ENCODE assay signal across 12 cellular contexts in genomic region chr2:224221455-224221913, GRCh38.
A peak's percentile ranks its signal among the peaks of the same experiment; 100 is the strongest.
DNase-seq lines count a peak whose midpoint lies in the region; ATAC-seq, FAIRE-seq and TF ChIP-seq lines count a peak whose summit lies in the region.
"Had no signal": no experiment of that assay in that cellular context is flagged by ENCODE, and none has a peak within 500 bp of the region (broad histone marks: within the 10 kb centered on the region; RNA-seq: fewer than 3 reads in every experiment).

No MANE protein-coding gene starts in this region.

- DNase-seq in HFFc6: peak; percentile 98
- peak; percentile 96 for DNase-seq in astrocyte (ENCODE audit: low read depth)
- DNase-seq in hepatocyte (ENCODE audit: low spot score): peak; percentile 37
- DNase-seq in smooth muscle cell of the brain vasculature (ENCODE audit: low read depth, low spot score): peak; percentile 54
- no peak for DNase-seq in naive thymus-derived CD8-positive, alpha-beta T cell
- DNase-seq in cerebellar nuclear complex (lab: John Stamatoyannopoulos, UW): no peak
- no peak for DNase-seq in KBM-7
- DNase-seq: activated CD4-positive, alpha-beta T cell treated with anti-CD3 and anti-CD28 coated beads for 4 hours; immature natural killer cell; sigmoid colon had no signal

- H3K4me3 ChIP-seq in astrocyte (ENCODE audit: insufficient read depth, low read depth, low read length) (no peak overlapping the region), hepatocyte (no peak overlapping the region)
- H3K4me3 ChIP-seq: sigmoid colon had no signal

- POLR2A ChIA-PET in naive thymus-derived CD8-positive, alpha-beta T cell (lab: Charles Lee): no interaction called here

- peaks cover 1% of the 10 kb centered on the region for H3K27me3 Mint-ChIP-seq in HFFc6 (ENCODE audit: insufficient read depth)
- H3K27me3 Mint-ChIP-seq in astrocyte (ENCODE audit: low read depth, unreplicated experiment): no peaks in the 10 kb centered on the region
- H3K27me3 Mint-ChIP-seq in naive thymus-derived CD8-positive, alpha-beta T cell: peaks cover 0 to 32% (median 15%) of the 10 kb centered on the region in 5 donors

- H3K4me3 Mint-ChIP-seq in HFFc6 (peak overlapping the region; percentile 64), astrocyte (ENCODE audit: unreplicated experiment) (peak overlapping the region; percentile 8)
- H3K4me3 Mint-ChIP-seq in naive thymus-derived CD8-positive, alpha-beta T cell: no peak overlapping the region
- H3K4me3 Mint-ChIP-seq: IgD-negative memory B cell, immature natural killer cell had no signal

- H2AFZ ChIP-seq in astrocyte (ENCODE audit: low read depth, low read length): peak overlapping the region; percentile 44
- H2AFZ ChIP-seq in hepatocyte: no peak overlapping the region

- H3K36me3 ChIP-seq in astrocyte (ENCODE audit: insufficient read depth, low read length): no peaks in the 10 kb centered on the region
- H3K36me3 ChIP-seq in hepatocyte (replicated peaks; ENCODE audit: insufficient read depth, low read depth): no peaks in the 10 kb centered on the region
- H3K36me3 ChIP-seq: sigmoid colon had no signal

- peaks cover 59% of the 10 kb centered on the region for H3K4me1 Mint-ChIP-seq in HFFc6 (ENCODE audit: low read depth)
- H3K4me1 Mint-ChIP-seq in astrocyte (ENCODE audit: low read depth, unreplicated experiment): peaks cover 30% of the 10 kb centered on the region
- no peaks in the 10 kb centered on the region for H3K4me1 Mint-ChIP-seq in naive thymus-derived CD8-positive, alpha-beta T cell
- H3K4me1 Mint-ChIP-seq: immature natural killer cell had no signal

- H3K36me3 Mint-ChIP-seq in HFFc6 (ENCODE audit: low read depth): peaks cover 25% of the 10 kb centered on the region
- peaks cover 2% of the 10 kb centered on the region for H3K36me3 Mint-ChIP-seq in astrocyte (ENCODE audit: low read depth, unreplicated experiment)
- H3K36me3 Mint-ChIP-seq in naive thymus-derived CD8-positive, alpha-beta T cell: peaks cover 0 to 2% (median 0%) of the 10 kb centered on the region in 3 donors
- H3K36me3 Mint-ChIP-seq: immature natural killer cell had no signal

- no peaks in the 10 kb centered on the region for H3K27me3 ChIP-seq in astrocyte (ENCODE audit: insufficient read depth, low read length)
- H3K27me3 ChIP-seq in hepatocyte: no peaks in the 10 kb centered on the region
- H3K27me3 ChIP-seq: sigmoid colon had no signal

- H3K9me3 ChIP-seq in astrocyte (ENCODE audit: insufficient read depth, low read depth, low read length) (peaks cover 5% of the 10 kb centered on the region), hepatocyte (ENCODE audit: low read depth) (no peaks in the 10 kb centered on the region)
- H3K9me3 ChIP-seq: sigmoid colon had no signal

- H3K79me2 ChIP-seq in astrocyte (ENCODE audit: insufficient read depth, low read length): no peaks in the 10 kb centered on the region
- no peaks in the 10 kb centered on the region for H3K79me2 ChIP-seq in hepatocyte

- H3K9ac ChIP-seq in astrocyte (ENCODE audit: low read length): peak overlapping the region; percentile 8

- H3K27ac Mint-ChIP-seq in HFFc6: peak overlapping the region; percentile 98
- peak overlapping the region; percentile 98 for H3K27ac Mint-ChIP-seq in astrocyte (ENCODE audit: unreplicated experiment)
- H3K27ac Mint-ChIP-seq in naive thymus-derived CD8-positive, alpha-beta T cell: no peak overlapping the region
- H3K27ac Mint-ChIP-seq: IgD-negative memory B cell, immature natural killer cell had no signal

- H3K9me3 Mint-ChIP-seq in HFFc6: peaks cover 30% of the 10 kb centered on the region
- no peaks in the 10 kb centered on the region for H3K9me3 Mint-ChIP-seq in astrocyte (ENCODE audit: unreplicated experiment)
- no peaks in the 10 kb centered on the region for H3K9me3 Mint-ChIP-seq in naive thymus-derived CD8-positive, alpha-beta T cell
- H3K9me3 Mint-ChIP-seq: immature natural killer cell had no signal

- H4K20me1 ChIP-seq in astrocyte (ENCODE audit: insufficient read depth, low read length): no peaks in the 10 kb centered on the region
- H4K20me1 ChIP-seq in hepatocyte (ENCODE audit: insufficient read depth, poor library complexity, severe bottlenecking): no peaks in the 10 kb centered on the region

- H3K4me2 ChIP-seq in astrocyte (ENCODE audit: low read length) (peak overlapping the region; percentile 53), hepatocyte (no peak overlapping the region)

- H3K27ac ChIP-seq in astrocyte (ENCODE audit: low read depth, low read length): peak overlapping the region; percentile 63
- H3K27ac ChIP-seq in hepatocyte: peak overlapping the region; percentile 30
- H3K27ac ChIP-seq: sigmoid colon had no signal

- H3K4me1 ChIP-seq in astrocyte (ENCODE audit: insufficient read depth, low read length): peaks cover 18% of the 10 kb centered on the region
- peaks cover 9% of the 10 kb centered on the region for H3K4me1 ChIP-seq in hepatocyte (ENCODE audit: insufficient read depth)
- H3K4me1 ChIP-seq: sigmoid colon had no signal

- ATAC-seq in HG03565 (IDR thresholded peaks at IDR 0.05; ENCODE audit: unreplicated experiment): no peak
- no peak for ATAC-seq in naive thymus-derived CD8-positive, alpha-beta T cell

- no peaks in the 10 kb centered on the region for H3K9me2 ChIP-seq in hepatocyte (replicated peaks; ENCODE audit: insufficient read depth)

- FAIRE-seq in astrocyte (lab: Jason Lieb, UNC): peak; percentile 99

- WGBS in hepatocyte (ENCODE audit: low lambda C conversion rate, missing lambda C conversion rate): 36% methylated on average over 5 of the region's 5 CpGs

- TF ChIP-seq CTCF in HFFc6 (IDR thresholded peaks at IDR 0.05) (no peak), astrocyte (IDR thresholded peaks at IDR 0.05; ENCODE audit: insufficient read depth, low read depth, low read length) (no peak), hepatocyte (IDR thresholded peaks at IDR 0.05; ENCODE audit: poor library complexity) (no peak)

- in situ Hi-C loops in KBM-7 (cut with MboI; ENCODE audit: low pct_unique_long_range_greater_than_20kb, low sequenced_read_pairs): no loop called here

Comparison
In these comparisons a context has a peak if more than half of its experiments do, and no peak if none do; other contexts are left out.
1. DNase-seq: peak in HFFc6 (single experiment), astrocyte (single experiment), hepatocyte (single experiment) and smooth muscle cell of the brain vasculature (single experiment); none in naive thymus-derived CD8-positive, alpha-beta T cell (0 of 10), cerebellar nuclear complex (0 of 2) and KBM-7 (single experiment).
2. H3K27ac Mint-ChIP-seq: peak in HFFc6 (single experiment) and astrocyte (single experiment); none in naive thymus-derived CD8-positive, alpha-beta T cell (0 of 10).
3. H3K4me3 Mint-ChIP-seq: peak in HFFc6 (single experiment) and astrocyte (single experiment); none in naive thymus-derived CD8-positive, alpha-beta T cell (0 of 10).